ENCODE assay signal across 26 cellular contexts in genomic region chr10:79258894-79259293, GRCh38.
DNase-seq lines count a peak whose midpoint lies in the region; ATAC-seq, FAIRE-seq and TF ChIP-seq lines count a peak whose summit lies in the region.
"Had no signal": no experiment of that assay in that cellular context is flagged by ENCODE, and none has a peak within 500 bp of the region (broad histone marks: within the 10 kb centered on the region; RNA-seq: fewer than 3 reads in every experiment).

No MANE protein-coding gene starts in this region.

- H3K4me3 Mint-ChIP-seq in mesothelial cell of epicardium (no peak overlapping the region), type B pancreatic cell (peak overlapping the region; percentile 41)
- H3K4me3 Mint-ChIP-seq: activated CD8-positive, alpha-beta T cell treated with anti-CD3 and anti-CD28 coated beads for 36 hours; H9 had no signal

- TF ChIP-seq CTCF in left ventricle myocardium inferior (IDR thresholded peaks at IDR 0.05; ENCODE audit: borderline replicate concordance) (no peak), mesothelial cell of epicardium (IDR thresholded peaks at IDR 0.05; ENCODE audit: unreplicated experiment) (no peak), type B pancreatic cell (conservative IDR thresholded peaks at IDR 0.05) (no peak)

- no peaks in the 10 kb centered on the region for H3K27me3 Mint-ChIP-seq in mesothelial cell of epicardium (ENCODE audit: low read depth)
- H3K27me3 Mint-ChIP-seq in type B pancreatic cell = peaks cover 3% of the 10 kb centered on the region
- H3K27me3 Mint-ChIP-seq: activated CD8-positive, alpha-beta T cell treated with anti-CD3 and anti-CD28 coated beads for 36 hours had no signal

- H3K27ac Mint-ChIP-seq in mesothelial cell of epicardium (peak overlapping the region; percentile 45), type B pancreatic cell (peak overlapping the region; percentile 70)
- H3K27ac Mint-ChIP-seq: activated CD8-positive, alpha-beta T cell treated with anti-CD3 and anti-CD28 coated beads for 36 hours; H9 had no signal

- H3K9me3 Mint-ChIP-seq in mesothelial cell of epicardium (no peaks in the 10 kb centered on the region), type B pancreatic cell (no peaks in the 10 kb centered on the region)
- H3K9me3 Mint-ChIP-seq: activated CD8-positive, alpha-beta T cell treated with anti-CD3 and anti-CD28 coated beads for 36 hours; H9 had no signal

- peaks cover 22% of the 10 kb centered on the region for H3K36me3 ChIP-seq in left ventricle myocardium inferior
- H3K36me3 ChIP-seq in effector memory CD4-positive, alpha-beta T cell (ENCODE audit: control insufficient read depth, insufficient read depth, low read length) = no peaks in the 10 kb centered on the region

- no peak for FAIRE-seq in GM12891 (lab: Jason Lieb, UNC)
- FAIRE-seq: colon had no signal

- no peaks in the 10 kb centered on the region for H3K27me3 ChIP-seq in left ventricle myocardium inferior (ENCODE audit: low read depth)
- no peaks in the 10 kb centered on the region for H3K27me3 ChIP-seq in effector memory CD4-positive, alpha-beta T cell (replicated peaks; ENCODE audit: control insufficient read depth, insufficient read depth, low read length, poor library complexity, severe bottlenecking)
- H3K27me3 ChIP-seq: body of pancreas, esophagus muscularis mucosa had no signal

- no peak overlapping the region for H3K4me3 ChIP-seq in left ventricle myocardium inferior
- H3K4me3 ChIP-seq in effector memory CD4-positive, alpha-beta T cell (ENCODE audit: insufficient read depth, low read depth, low read length, poor library complexity, severe bottlenecking) = no peak overlapping the region
- H3K4me3 ChIP-seq: body of pancreas, esophagus muscularis mucosa, PC-9, psoas muscle had no signal

- TF ChIP-seq POLR2A in GM12891 (IDR thresholded peaks at IDR 0.05; ENCODE audit: low read depth, low read length) = no peak

- peak overlapping the region; percentile 27 for H3K27ac ChIP-seq in left ventricle myocardium inferior (replicated peaks)
- H3K27ac ChIP-seq in effector memory CD4-positive, alpha-beta T cell (ENCODE audit: insufficient read depth, low read length, poor library complexity, severe bottlenecking) = no peak overlapping the region
- H3K27ac ChIP-seq: HL-60, PC-9, psoas muscle had no signal

- intact Hi-C loops in left ventricle myocardium inferior (cut with micrococcal nuclease) (no loop called here), left ventricle myocardium superior (cut with micrococcal nuclease) (no loop called here)

- DNase-seq in left ventricle myocardium inferior (no peak), left ventricle myocardium superior (no peak), mesothelial cell of epicardium (ENCODE audit: low spot score in 2 of 2, unreplicated experiment in 2 of 2) (no peak), type B pancreatic cell (ENCODE audit: extremely low spot score, unreplicated experiment) (no peak), NCI-H774 (lab: John Stamatoyannopoulos, UW) (no peak), GM12891 (ENCODE audit: insufficient read length, low spot score) (no peak)
- no peak for DNase-seq in effector memory CD4-positive, alpha-beta T cell
- DNase-seq: activated CD4-positive, CD25-positive, alpha-beta regulatory T cell treated with anti-CD3 and anti-CD28 coated beads, Interleukin-2, amount 50 U/mL, for 72 hours; activated CD8-positive, alpha-beta T cell treated with anti-CD3 and anti-CD28 coated beads for 36 hours; activated gamma-delta T cell; body of pancreas; DMS79 treated with DMSO at 0.1 percent for 48 hours; foreskin melanocyte; H9; left colon; NCI-H1105 treated with DMSO at 0.1 percent for 48 hours; NCI-H2029; NCI-H226; PC-9; psoas muscle; SHP77; stimulated activated CD8-positive, alpha-beta memory T cell treated with anti-CD3 and anti-CD28 coated beads, Interleukin-4, amount 100 ng/mL, for 48 hours had no signal

- H3K4me1 Mint-ChIP-seq in mesothelial cell of epicardium = peaks cover 60% of the 10 kb centered on the region
- peaks cover 67% of the 10 kb centered on the region for H3K4me1 Mint-ChIP-seq in type B pancreatic cell (ENCODE audit: unreplicated experiment)

- no peak for ATAC-seq in left ventricle myocardium superior
- no peak for ATAC-seq in SK-N-SH treated with all-trans-retinoic acid at 6 μM for 48 hours
- ATAC-seq: activated CD8-positive, alpha-beta T cell treated with anti-CD3 and anti-CD28 coated beads for 36 hours; body of pancreas; left colon; psoas muscle had no signal

- no peaks in the 10 kb centered on the region for H3K9me3 ChIP-seq in left ventricle myocardium inferior (replicated peaks)
- no peaks in the 10 kb centered on the region for H3K9me3 ChIP-seq in effector memory CD4-positive, alpha-beta T cell (ENCODE audit: control insufficient read depth, low read length)
- H3K9me3 ChIP-seq: body of pancreas, esophagus muscularis mucosa, psoas muscle had no signal

- peaks cover 97% of the 10 kb centered on the region for H3K4me1 ChIP-seq in left ventricle myocardium inferior
- no peaks in the 10 kb centered on the region for H3K4me1 ChIP-seq in effector memory CD4-positive, alpha-beta T cell (ENCODE audit: control insufficient read depth, insufficient read depth, low read length, poor library complexity, severe bottlenecking)

- peaks cover 4% of the 10 kb centered on the region for H3K36me3 Mint-ChIP-seq in mesothelial cell of epicardium
- peaks cover 12% of the 10 kb centered on the region for H3K36me3 Mint-ChIP-seq in type B pancreatic cell

TF ChIP-seq in SK-N-SH treated with all-trans-retinoic acid at 6 μM for 48 hours, 23 proteins besides CTCF, POLR2A, EP300 and RAD21 (continues in another document):
- TF ChIP-seq ESRRG (CRISPR knock-in tag; IDR thresholded peaks at IDR 0.05) = no peak
- TF ChIP-seq TCF4 (CRISPR knock-in tag; IDR thresholded peaks at IDR 0.05; ENCODE audit: borderline replicate concordance) = 0 out of 2 replicates have a peak, but pooled peaks have one; percentile 13
- TF ChIP-seq, protein P1, sequence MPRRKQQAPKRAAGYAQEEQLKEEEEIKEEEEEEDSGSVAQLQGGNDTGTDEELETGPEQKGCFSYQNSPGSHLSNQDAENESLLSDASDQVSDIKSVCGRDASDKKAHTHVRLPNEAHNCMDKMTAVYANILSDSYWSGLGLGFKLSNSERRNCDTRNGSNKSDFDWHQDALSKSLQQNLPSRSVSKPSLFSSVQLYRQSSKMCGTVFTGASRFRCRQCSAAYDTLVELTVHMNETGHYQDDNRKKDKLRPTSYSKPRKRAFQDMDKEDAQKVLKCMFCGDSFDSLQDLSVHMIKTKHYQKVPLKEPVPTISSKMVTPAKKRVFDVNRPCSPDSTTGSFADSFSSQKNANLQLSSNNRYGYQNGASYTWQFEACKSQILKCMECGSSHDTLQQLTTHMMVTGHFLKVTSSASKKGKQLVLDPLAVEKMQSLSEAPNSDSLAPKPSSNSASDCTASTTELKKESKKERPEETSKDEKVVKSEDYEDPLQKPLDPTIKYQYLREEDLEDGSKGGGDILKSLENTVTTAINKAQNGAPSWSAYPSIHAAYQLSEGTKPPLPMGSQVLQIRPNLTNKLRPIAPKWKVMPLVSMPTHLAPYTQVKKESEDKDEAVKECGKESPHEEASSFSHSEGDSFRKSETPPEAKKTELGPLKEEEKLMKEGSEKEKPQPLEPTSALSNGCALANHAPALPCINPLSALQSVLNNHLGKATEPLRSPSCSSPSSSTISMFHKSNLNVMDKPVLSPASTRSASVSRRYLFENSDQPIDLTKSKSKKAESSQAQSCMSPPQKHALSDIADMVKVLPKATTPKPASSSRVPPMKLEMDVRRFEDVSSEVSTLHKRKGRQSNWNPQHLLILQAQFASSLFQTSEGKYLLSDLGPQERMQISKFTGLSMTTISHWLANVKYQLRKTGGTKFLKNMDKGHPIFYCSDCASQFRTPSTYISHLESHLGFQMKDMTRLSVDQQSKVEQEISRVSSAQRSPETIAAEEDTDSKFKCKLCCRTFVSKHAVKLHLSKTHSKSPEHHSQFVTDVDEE (CRISPR knock-in tag; IDR thresholded peaks at IDR 0.05) = peak; percentile 73; the same call in 1 of the 2 replicates

TF ChIP-seq in GM12891, 5 proteins besides CTCF, POLR2A, EP300 and RAD21:
- TF ChIP-seq SPI1 (IDR thresholded peaks at IDR 0.05; ENCODE audit: low read depth, low read length) = no peak
- no peak for TF ChIP-seq POLR2AphosphoS5 (IDR thresholded peaks at IDR 0.05; ENCODE audit: low read depth, low read length)
- no peak for TF ChIP-seq TAF1 (IDR thresholded peaks at IDR 0.05; ENCODE audit: low read depth, low read length)
- TF ChIP-seq POU2F2 (IDR thresholded peaks at IDR 0.05; ENCODE audit: low read depth, low read length) = no peak
- TF ChIP-seq PAX5 (IDR thresholded peaks at IDR 0.05; ENCODE audit: insufficient read depth, low read length, severe bottlenecking) = no peak
